8 cellular contexts compared by ENCODE assay signal in the genomic region with DNA sequence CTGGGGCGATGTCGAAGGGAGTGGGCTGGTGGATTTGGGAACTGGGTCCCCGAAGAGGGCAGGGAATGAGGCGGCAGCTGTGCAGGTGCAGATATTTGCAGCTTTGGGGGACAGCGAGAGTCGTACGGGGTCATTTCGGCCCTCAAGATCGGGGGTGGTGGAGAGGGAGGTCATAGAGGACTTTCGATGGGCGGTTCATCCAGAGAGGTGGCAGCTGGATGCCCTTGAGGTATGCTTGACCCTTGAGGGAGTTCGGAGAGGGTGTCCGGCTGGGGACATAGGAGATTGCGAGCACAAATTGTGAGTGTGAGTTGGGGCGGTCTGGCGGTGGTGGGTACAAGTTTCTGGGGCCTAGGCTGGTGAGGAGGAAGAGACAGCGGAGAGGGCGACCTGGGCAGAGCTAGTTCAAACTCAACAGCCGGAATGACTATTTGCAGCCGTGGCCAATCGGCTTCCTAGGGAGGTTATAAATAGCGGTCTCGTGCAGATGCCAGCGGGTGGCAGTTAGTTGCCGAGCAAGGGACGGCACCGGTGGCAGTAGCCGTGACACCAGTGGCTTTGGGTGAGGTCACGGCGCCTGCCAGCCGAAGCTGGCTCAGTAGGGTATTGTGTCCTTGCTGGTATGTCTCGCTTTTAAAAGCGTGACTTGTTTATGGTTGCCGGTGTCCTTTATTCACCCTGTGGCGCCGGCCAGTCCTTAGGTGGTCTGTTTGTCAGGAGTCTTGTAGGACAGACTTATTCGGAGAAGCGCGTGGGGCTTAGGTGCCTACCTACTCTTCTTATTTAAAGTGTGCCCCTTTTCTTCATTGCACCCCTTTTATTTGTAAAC. TPM values are rescaled to one million over a fixed set of nuclear protein-coding genes. Genes with fewer than 3 reads are reported as not detected.
DNase-seq lines count a peak whose midpoint lies in the region; ATAC-seq and TF ChIP-seq lines count a peak whose summit lies in the region.

No MANE protein-coding gene starts in this region.

- H3K4me1 ChIP-seq in SJCRH30 (peaks cover 15% of the 10 kb centered on the region), osteoblast (ENCODE audit: insufficient read depth, low read length) (peaks cover 10% of the 10 kb centered on the region), thyroid gland (peaks cover 16 to 20% of the 10 kb centered on the region in 2 donors)

- ATAC-seq in GM21717 (IDR thresholded peaks at IDR 0.05; ENCODE audit: unreplicated experiment) = peak; percentile 46

- H3K27me3 ChIP-seq in SJCRH30 (no peaks in the 10 kb centered on the region), osteoblast (ENCODE audit: insufficient read depth, low read length) (no peaks in the 10 kb centered on the region), thyroid gland (no peaks in the 10 kb centered on the region)

- TF ChIP-seq CTCF in osteoblast (IDR thresholded peaks at IDR 0.05; ENCODE audit: extremely low read depth, low read depth, low read length) (no peak), thyroid gland (IDR thresholded peaks at IDR 0.05) (no peak)

- peak overlapping the region; percentile 83 for H2AFZ ChIP-seq in osteoblast (ENCODE audit: low read length)

- 5 to 6% methylated on average over 34 to 35 of the region's 39 CpGs for WGBS in thyroid gland, 2 donors

- H3K4me2 ChIP-seq in osteoblast (ENCODE audit: insufficient read depth, low read length) = peak overlapping the region; percentile 91

- H3K27ac ChIP-seq in KOPT-K1 (ENCODE audit: low read depth, low read length, poor library complexity, severe bottlenecking) = peak overlapping the region; percentile 96
- peak overlapping the region; percentile 98 for H3K27ac ChIP-seq in SJCRH30
- peak overlapping the region; percentile 53 for H3K27ac ChIP-seq in osteoblast (ENCODE audit: low read depth, low read length)
- peak overlapping the region; percentile 86 to 92 (median 91) for H3K27ac ChIP-seq in thyroid gland

- H3K9me3 ChIP-seq in KOPT-K1 (ENCODE audit: insufficient read depth, low read length, poor library complexity, severe bottlenecking) = no peaks in the 10 kb centered on the region
- no peaks in the 10 kb centered on the region for H3K9me3 ChIP-seq in SJCRH30 (replicated peaks)
- H3K9me3 ChIP-seq in osteoblast (ENCODE audit: low read depth, low read length) = no peaks in the 10 kb centered on the region
- H3K9me3 ChIP-seq in thyroid gland = no peaks in the 10 kb centered on the region

- H4K20me1 ChIP-seq in osteoblast (ENCODE audit: insufficient read depth, low read length) = no peaks in the 10 kb centered on the region

- TF ChIP-seq POLR2A in thyroid gland (IDR thresholded peaks at IDR 0.05) = peak in 1 of 2 donors; percentile 88

- peaks cover 61% of the 10 kb centered on the region for H3K79me2 ChIP-seq in osteoblast (ENCODE audit: insufficient read depth, low read length)

- DNase-seq in DMS79 treated with DMSO at 0.1 percent for 48 hours (lab: John Stamatoyannopoulos, UW) (peak; percentile 83), SJCRH30 (peak; percentile 51 to 66), globus pallidus (ENCODE audit: low spot score) (peak; percentile 62), osteoblast (ENCODE audit: insufficient read length, low spot score, missing footprints) (peak; percentile 96), thyroid gland (peak; percentile 79 to 86)
- DNase-seq in activated naive CD4-positive, alpha-beta T cell treated with Interleukin-2 at 50 U/mL for 16 hours = peak; percentile 77

- intact Hi-C loops in thyroid gland (cut with DNase I) = no loop called here

- peak overlapping the region; percentile 90 for H3K4me3 ChIP-seq in SJCRH30
- H3K4me3 ChIP-seq in osteoblast (ENCODE audit: insufficient read depth, low read length) = peak overlapping the region; percentile 90
- H3K4me3 ChIP-seq in thyroid gland (replicated peaks in 1 of 3) = peak overlapping the region; percentile 22 to 56 (median 55)

- peaks cover 30% of the 10 kb centered on the region for H3K36me3 ChIP-seq in KOPT-K1 (ENCODE audit: insufficient read depth, low read length)
- no peaks in the 10 kb centered on the region; the same call in none of the 2 replicates for H3K36me3 ChIP-seq in SJCRH30
- no peaks in the 10 kb centered on the region for H3K36me3 ChIP-seq in osteoblast (ENCODE audit: insufficient read depth, low read length)
- H3K36me3 ChIP-seq in thyroid gland = no peaks in the 10 kb centered on the region

RNA-seq across cellular contexts. Expression of gene NNT, which starts 0.8 kb away (rescaled TPM):
- total RNA-seq in SJCRH30 (2014; rRNA removed; shearing (Covaris generic)) = 122 and 130 TPM in 2 replicates
- 94.8 and 101 TPM in 2 replicates for total RNA-seq in osteoblast
- total RNA-seq in thyroid gland = 100 to 1,000 TPM in 2 of 4 donors, 10 to 100 TPM in 2; 95.7 to 125 (median 104) TPM

RNA-seq across cellular contexts. Expression of gene PAIP1, which starts 46.9 kb away (rescaled TPM):
- 160 and 162 TPM in 2 replicates for total RNA-seq in SJCRH30 (2014; rRNA removed; shearing (Covaris generic))
- total RNA-seq in osteoblast (122 and 127 TPM in 2 replicates), thyroid gland (100 to 1,000 TPM in 1 of 4 donors, 10 to 100 TPM in 3; 84.5 to 105 (median 98.5) TPM)

Comparison
In these comparisons a context has a peak if more than half of its experiments do, and no peak if none do; other contexts are left out.
1. Peak in every context shown above with its lines: DNase-seq, ATAC-seq, H3K4me3 ChIP-seq and H3K27ac ChIP-seq.